8 cellular contexts compared by ENCODE assay signal in genomic region chr4:152735302-152735917, GRCh38. TPM values are rescaled to one million over a fixed set of nuclear protein-coding genes. Genes with fewer than 3 reads are reported as not detected.
DNase-seq lines count a peak whose midpoint lies in the region; ATAC-seq, FAIRE-seq and TF ChIP-seq lines count a peak whose summit lies in the region.

No MANE protein-coding gene starts in this region.

- POLR2A ChIA-PET in HEK293 (lab: Yijun Ruan, JAX), result no interaction called here

- H3K4me1 ChIP-seq in HEK293 (ENCODE audit: control insufficient read depth, insufficient read depth, low read length), result no peaks in the 10 kb centered on the region

- peaks cover 7% of the 10 kb centered on the region for H3K27me3 Mint-ChIP-seq in stimulated activated naive CD8-positive, alpha-beta T cell treated with anti-CD3 and anti-CD28 coated beads, Interleukin-15, amount 100 ng/mL, for 72 hours

- H3K27ac ChIP-seq in HEK293 (ENCODE audit: extremely low read depth, low read depth, low read length), result no peak overlapping the region

- H3K27ac Mint-ChIP-seq in stimulated activated naive CD8-positive, alpha-beta T cell treated with anti-CD3 and anti-CD28 coated beads, Interleukin-15, amount 100 ng/mL, for 72 hours, result peak overlapping the region in 1 of 2 donors; percentile 46

- FAIRE-seq in RCC 7860 (lab: Jason Lieb, UNC), result no peak

- H3K4me3 ChIP-seq in HEK293 (ENCODE audit: low read depth, low read length) (no peak overlapping the region), fibroblast of mammary gland (ENCODE audit: control insufficient read depth, low read depth, low read length) (no peak overlapping the region), retinal pigment epithelial cell (ENCODE audit: low read length) (no peak overlapping the region)

- DNase-seq in Caki2 (ENCODE audit: low read depth) (peak; percentile 16), RCC 7860 (ENCODE audit: low spot score) (peak; percentile 27), fibroblast of mammary gland (ENCODE audit: low read depth) (peak; percentile 37), retinal pigment epithelial cell (ENCODE audit: low read depth) (no peak), globus pallidus (ENCODE audit: low spot score) (no peak)
- DNase-seq in stimulated activated naive CD8-positive, alpha-beta T cell treated with anti-CD3 and anti-CD28 coated beads, Interleukin-15, amount 100 ng/mL, for 72 hours, result no peak

- no peak for ATAC-seq in stimulated activated naive CD8-positive, alpha-beta T cell treated with anti-CD3 and anti-CD28 coated beads, Interleukin-15, amount 100 ng/mL, for 72 hours
- ATAC-seq in HG02870 (IDR thresholded peaks at IDR 0.05; ENCODE audit: unreplicated experiment), result no peak

- H3K9me3 Mint-ChIP-seq in stimulated activated naive CD8-positive, alpha-beta T cell treated with anti-CD3 and anti-CD28 coated beads, Interleukin-15, amount 100 ng/mL, for 72 hours, result no peaks in the 10 kb centered on the region

- TF ChIP-seq CTCF in HEK293 (tag by site-specific recombination; IDR thresholded peaks at IDR 0.05) (no peak), fibroblast of mammary gland (conservative IDR thresholded peaks at IDR 0.05; ENCODE audit: control insufficient read depth, insufficient read depth, low read depth, low read length) (peak; percentile 60), retinal pigment epithelial cell (conservative IDR thresholded peaks at IDR 0.05; ENCODE audit: low read depth, low read length) (peak; percentile 59)

- no peak overlapping the region for H3K4me3 Mint-ChIP-seq in stimulated activated naive CD8-positive, alpha-beta T cell treated with anti-CD3 and anti-CD28 coated beads, Interleukin-15, amount 100 ng/mL, for 72 hours

- in situ Hi-C loops in Caki2 (cut with HindIII; ENCODE audit: low pct_unique_long_range_greater_than_20kb, low sequenced_read_pairs), result no loop called here

- H3K36me3 ChIP-seq in HEK293 (ENCODE audit: control insufficient read depth in 2 of 2, insufficient read depth in 1 of 2, low read length in 2 of 2), result no peaks in the 10 kb centered on the region

- no peaks in the 10 kb centered on the region for H3K9me3 ChIP-seq in HEK293 (ENCODE audit: control insufficient read depth, insufficient read depth, low read depth, low read length)

- CTCF ChIA-PET in HEK293 (lab: Yijun Ruan, JAX), result interaction anchor here (0.6 to 2.3 kb wide), 10 partner anchors 13 to 361 kb away, joined by 3 to 11 read pairs (median 3); no protein-coding TSS in a partner anchor

- H3K4me1 Mint-ChIP-seq in stimulated activated naive CD8-positive, alpha-beta T cell treated with anti-CD3 and anti-CD28 coated beads, Interleukin-15, amount 100 ng/mL, for 72 hours, result no peaks in the 10 kb centered on the region

TF ChIP-seq in HEK293, 187 proteins besides CTCF, POLR2A, EP300 and RAD21:
- TF ChIP-seq SALL2 (tag by site-specific recombination; IDR thresholded peaks at IDR 0.05; ENCODE audit: borderline replicate concordance) (no peak), ZNF114 (tag by site-specific recombination; IDR thresholded peaks at IDR 0.05) (no peak), PRDM1 (tag by site-specific recombination; IDR thresholded peaks at IDR 0.05) (peak; percentile 12; the same call in 1 of the 2 replicates), GLIS1 (tag by site-specific recombination; IDR thresholded peaks at IDR 0.05) (no peak), ZNF623 (tag by site-specific recombination; IDR thresholded peaks at IDR 0.05) (no peak), ZNF335 (tag by site-specific recombination; conservative IDR thresholded peaks at IDR 0.05) (peak; percentile 55), ZNF654 (tag by site-specific recombination; IDR thresholded peaks at IDR 0.05; ENCODE audit: low read depth) (peak; percentile 78), ELK4 (IDR thresholded peaks at IDR 0.05; ENCODE audit: borderline replicate concordance, low read depth, low read length) (no peak), ZNF626 (tag by site-specific recombination; IDR thresholded peaks at IDR 0.05) (no peak), ZIC2 (tag by site-specific recombination; IDR thresholded peaks at IDR 0.05) (no peak), MEIS1 (CRISPR knock-in tag; IDR thresholded peaks at IDR 0.05; ENCODE audit: borderline replicate concordance) (no peak), ZNF701 (tag by site-specific recombination; IDR thresholded peaks at IDR 0.05) (no peak), ZNF19 (tag by site-specific recombination; IDR thresholded peaks at IDR 0.05; ENCODE audit: low read depth) (no peak)

RNA-seq across cellular contexts. Expression of gene TIGD4, which starts 44.1 kb away (rescaled TPM):
- 0.17 TPM in 1 of 2 replicates, not detected in the other for total RNA-seq in Caki2 (2014; rRNA removed; shearing (Covaris generic); ENCODE audit: low replicate concordance)

RNA-seq across cellular contexts. Expression of gene ARFIP1, which starts 44.3 kb away (rescaled TPM):
- 35.8 and 39.1 TPM in 2 replicates for total RNA-seq in Caki2 (2014; rRNA removed; shearing (Covaris generic); ENCODE audit: low replicate concordance)

RNA-seq across cellular contexts. Expression of gene TMEM154, which starts 55.6 kb away (rescaled TPM):
- not detected in 2 replicates for total RNA-seq in Caki2 (2014; rRNA removed; shearing (Covaris generic); ENCODE audit: low replicate concordance)

Comparison
In these comparisons a context has a peak if more than half of its experiments do, and no peak if none do; other contexts are left out.
1. DNase-seq: peak in Caki2 (single experiment), RCC 7860 (single experiment) and fibroblast of mammary gland (single experiment); none in retinal pigment epithelial cell (single experiment), globus pallidus (single experiment) and stimulated activated naive CD8-positive, alpha-beta T cell treated with anti-CD3 and anti-CD28 coated beads, Interleukin-15, amount 100 ng/mL, for 72 hours (0 of 2).